In the genomic region with DNA sequence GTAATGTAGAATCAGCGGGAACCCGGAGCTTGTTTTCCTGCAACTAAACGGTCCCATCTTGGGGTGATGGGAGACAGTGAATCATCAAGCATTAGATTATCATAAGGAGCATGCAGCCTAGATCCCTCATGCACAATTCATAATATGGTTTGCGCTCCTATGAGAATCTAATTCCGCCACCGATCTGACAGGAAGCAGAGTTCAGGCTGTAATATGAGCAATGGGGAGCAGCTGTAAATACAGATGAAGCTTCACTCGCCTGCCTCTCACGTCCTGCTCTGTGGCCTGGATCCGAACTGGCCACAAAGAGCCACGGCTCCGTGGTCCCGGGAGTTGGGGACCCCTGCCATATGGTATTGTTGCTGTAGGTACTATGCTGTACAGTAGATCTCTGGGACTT, we compare ENCODE assay signal across 8 cellular contexts. TPM values are rescaled to one million over a fixed set of nuclear protein-coding genes. Genes with fewer than 3 reads are reported as not detected.
DNase-seq lines count a peak whose midpoint lies in the region; ATAC-seq and TF ChIP-seq lines count a peak whose summit lies in the region.

No MANE protein-coding gene starts in this region.

- H3K27me3 ChIP-seq in adrenal gland: no peaks in the 10 kb centered on the region
- H3K27me3 ChIP-seq in GM23248 (replicated peaks; ENCODE audit: insufficient read depth): no peaks in the 10 kb centered on the region

- no peaks in the 10 kb centered on the region for H3K79me2 ChIP-seq in GM23248 (ENCODE audit: insufficient read depth)

- H3K9ac ChIP-seq in GM23248: no peak overlapping the region

- no peaks in the 10 kb centered on the region for H3F3A ChIP-seq in GM23248 (ENCODE audit: insufficient read depth)

- no peak overlapping the region for H3K4me2 ChIP-seq in GM23248 (ENCODE audit: unreplicated experiment)

- no peaks in the 10 kb centered on the region for H3K9me3 ChIP-seq in mucosa of descending colon
- H3K9me3 ChIP-seq in adrenal gland (replicated peaks in 1 of 3): no peaks in the 10 kb centered on the region
- H3K9me3 ChIP-seq in GM23248 (ENCODE audit: low read depth): no peaks in the 10 kb centered on the region

- peak; percentile 77 for DNase-seq in EH (ENCODE audit: low read depth)
- DNase-seq in activated effector memory CD4-positive, alpha-beta T cell treated with anti-CD3 and anti-CD28 coated beads, Interleukin-2, amount 50 U/mL, for 16 hours: peak; percentile 69
- peak in 2 of 3 donors; percentile 10 to 45 for DNase-seq in mucosa of descending colon
- no peak for DNase-seq in adrenal gland
- DNase-seq in AG08396 (ENCODE audit: low spot score): no peak
- no peak for DNase-seq in GM23248
- DNase-seq in NCI-H1092 (lab: John Stamatoyannopoulos, UW): no peak

- 61 to 75% (median 67%) methylated on average over 12 of the region's 12 CpGs for WGBS in adrenal gland, 4 donors
- WGBS in GM23248 (ENCODE audit: low coverage in 1 of 2, low lambda C conversion rate in 2 of 2, missing lambda C conversion rate in 2 of 2), 2 experiments: 90 to 91% methylated on average over 12 of the region's 12 CpGs

- in situ Hi-C loops in GM23248 (cut with MboI): no loop called here

- no peaks in the 10 kb centered on the region for H4K20me1 ChIP-seq in GM23248 (ENCODE audit: insufficient read depth)

- peak; percentile 42 for ATAC-seq in HG02884 (IDR thresholded peaks at IDR 0.05; ENCODE audit: unreplicated experiment)
- peak; percentile 39 for ATAC-seq in mucosa of descending colon

- H3K36me3 ChIP-seq in mucosa of descending colon (ENCODE audit: low read depth) (no peaks in the 10 kb centered on the region), adrenal gland (replicated peaks in 1 of 2) (no peaks in the 10 kb centered on the region), GM23248 (ENCODE audit: low read depth) (no peaks in the 10 kb centered on the region)

- intact Hi-C loops in mucosa of descending colon (cut with DNase I, micrococcal nuclease): no loop called here
- intact Hi-C loops in adrenal gland (cut with DNase I): no loop called here

- H3K4me1 ChIP-seq in mucosa of descending colon (ENCODE audit: low read depth) (no peaks in the 10 kb centered on the region), adrenal gland (replicated peaks in 1 of 2) (peaks cover 0 to 35% of the 10 kb centered on the region in 2 donors), GM23248 (ENCODE audit: insufficient read depth) (no peaks in the 10 kb centered on the region)

- no peaks in the 10 kb centered on the region for H3K9me2 ChIP-seq in GM23248 (ENCODE audit: insufficient read depth)

- no peak for TF ChIP-seq CTCF in mucosa of descending colon (IDR thresholded peaks at IDR 0.05)
- no peak for TF ChIP-seq CTCF in adrenal gland (IDR thresholded peaks at IDR 0.05)

- TF ChIP-seq POLR2A in adrenal gland (IDR thresholded peaks at IDR 0.05): no peak

- H3K4me3 ChIP-seq in mucosa of descending colon (no peak overlapping the region), adrenal gland (peak overlapping the region in 1 of 4 donors; percentile 68), GM23248 (no peak overlapping the region)

- H2AFZ ChIP-seq in GM23248: no peak overlapping the region

- H3K27ac ChIP-seq in adrenal gland (peak overlapping the region in 1 of 5 donors; percentile 36), GM23248 (no peak overlapping the region)

RNA-seq across cellular contexts. Expression of a gene that starts 1.6 kb away (rescaled TPM):
- total RNA-seq in mucosa of descending colon (10 to 100 TPM in 1 of 3 donors, 1 to 10 TPM in 2; 4.3 to 15.6 (median 8.1) TPM), adrenal gland (10 to 100 TPM; 14.9 to 48.2 (median 29.2) TPM)
- polyA plus RNA-seq in adrenal gland (10 to 100 TPM; 48.6 to 87.1 (median 51.9) TPM), GM23248 (2016; fragmentation: Nextera tagmentation; extraction: Ambion mirVana) (0.86 and 1.3 TPM in 2 replicates)
- total RNA-seq in GM23248 (2014; rRNA removed; shearing (Covaris generic)): 3.7 and 4.3 TPM in 2 replicates

RNA-seq across cellular contexts. Expression of a gene that starts 31.0 kb away (rescaled TPM):
- total RNA-seq in mucosa of descending colon (10 to 100 TPM in 1 of 3 donors, 1 to 10 TPM in 2; 1.8 to 10.8 (median 5.3) TPM), adrenal gland (10 to 100 TPM in 7 of 8 donors, 1 to 10 TPM in 1; 8.7 to 57.0 (median 13.0) TPM)
- polyA plus RNA-seq in adrenal gland (10 to 100 TPM in 2 of 3 donors, 1 to 10 TPM in 1; 4.4 to 20.6 (median 10.3) TPM), GM23248 (2016; fragmentation: Nextera tagmentation; extraction: Ambion mirVana) (0.23 and 0.47 TPM in 2 replicates)
- not detected in 2 replicates for total RNA-seq in GM23248 (2014; rRNA removed; shearing (Covaris generic))

Comparison
In these comparisons a context has a peak if more than half of its experiments do, and no peak if none do; other contexts are left out.
1. DNase-seq: peak in EH (single experiment), activated effector memory CD4-positive, alpha-beta T cell treated with anti-CD3 and anti-CD28 coated beads, Interleukin-2, amount 50 U/mL, for 16 hours (single experiment) and mucosa of descending colon (2 of 3); none in adrenal gland (0 of 7), AG08396 (single experiment), GM23248 (single experiment) and NCI-H1092 (single experiment).